Comparison of ENCODE assay signal across 1 cellular context in genomic region chr9:125361837-125362531, GRCh38.
TF ChIP-seq lines count a peak whose summit lies in the region.

No MANE protein-coding gene starts in this region.

TF ChIP-seq in SK-N-SH, 30 proteins besides CTCF, POLR2A, EP300 and RAD21 (continued from another document):
- TF ChIP-seq, protein P1, sequence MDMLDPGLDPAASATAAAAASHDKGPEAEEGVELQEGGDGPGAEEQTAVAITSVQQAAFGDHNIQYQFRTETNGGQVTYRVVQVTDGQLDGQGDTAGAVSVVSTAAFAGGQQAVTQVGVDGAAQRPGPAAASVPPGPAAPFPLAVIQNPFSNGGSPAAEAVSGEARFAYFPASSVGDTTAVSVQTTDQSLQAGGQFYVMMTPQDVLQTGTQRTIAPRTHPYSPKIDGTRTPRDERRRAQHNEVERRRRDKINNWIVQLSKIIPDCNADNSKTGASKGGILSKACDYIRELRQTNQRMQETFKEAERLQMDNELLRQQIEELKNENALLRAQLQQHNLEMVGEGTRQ (IDR thresholded peaks at IDR 0.05; ENCODE audit: borderline replicate concordance, low read depth, low read length): no peak
- TF ChIP-seq GABPA (IDR thresholded peaks at IDR 0.05; ENCODE audit: low read depth) (no peak), YY1 (IDR thresholded peaks at IDR 0.05; ENCODE audit: low read depth) (no peak), IRF3 (IDR thresholded peaks at IDR 0.05; ENCODE audit: low read depth, low read length) (no peak)
